Comparison of ENCODE assay signal across 10 cellular contexts in genomic region chr9:114363424-114363823, GRCh38. TPM values are rescaled to one million over a fixed set of nuclear protein-coding genes. Genes with fewer than 3 reads are reported as not detected.
DNase-seq lines count a peak whose midpoint lies in the region; ATAC-seq and TF ChIP-seq lines count a peak whose summit lies in the region.
"Had no signal": no experiment of that assay in that cellular context is flagged by ENCODE, and none has a peak within 500 bp of the region (broad histone marks: within the 10 kb centered on the region; RNA-seq: fewer than 3 reads in every experiment).

No MANE protein-coding gene starts in this region.

- dilution Hi-C loops in IMR-90 (cut with HindIII; ENCODE audit: low sequenced_read_pairs, unreplicated experiment): no loop called here

- peak overlapping the region; percentile 60 for H3K4me3 Mint-ChIP-seq in CD4-positive, alpha-beta T cell
- H3K4me3 Mint-ChIP-seq in activated T-helper 17 cell treated with anti-CD3 and anti-CD28 coated beads, Interleukin-2, amount 50 U/mL, for 72 hours: peak overlapping the region; percentile 77
- H3K4me3 Mint-ChIP-seq in natural killer cell treated with Interleukin-12 subunit alpha and Interleukin-12 subunit beta and Interleukin-15 and Interleukin-18, amount 100 ng/mL, for 72 hours: peak overlapping the region; percentile 78

- POLR2A ChIA-PET in CD4-positive, alpha-beta T cell (lab: Charles Lee): interaction anchor here (0.7 to 13.0 kb wide), 5 partner anchors 8 to 224 kb away, joined by 3 to 477 read pairs (median 5); partner anchors contain the start of genes AKNA and ATP6V1G1
- POLR2A ChIA-PET in IMR-90 (lab: Charles Lee; ENCODE audit: unreplicated experiment) (no interaction called here), HEK293T (lab: Yijun Ruan, JAX) (no interaction called here)

- H3K27me3 Mint-ChIP-seq in CD4-positive, alpha-beta T cell: no peaks in the 10 kb centered on the region
- H3K27me3 Mint-ChIP-seq in activated T-helper 17 cell treated with anti-CD3 and anti-CD28 coated beads, Interleukin-2, amount 50 U/mL, for 72 hours: no peaks in the 10 kb centered on the region
- H3K27me3 Mint-ChIP-seq in natural killer cell treated with Interleukin-12 subunit alpha and Interleukin-12 subunit beta and Interleukin-15 and Interleukin-18, amount 100 ng/mL, for 72 hours: no peaks in the 10 kb centered on the region

- no peak overlapping the region for H3K4me2 ChIP-seq in IMR-90 (ENCODE audit: low read depth, low read length)

- H3K18ac ChIP-seq in IMR-90 (ENCODE audit: low read depth, low read length): no peak overlapping the region; the same call in 1 of the 2 replicates

- peaks cover 60% of the 10 kb centered on the region for H3K36me3 ChIP-seq in IMR-90 (ENCODE audit: control insufficient read depth, insufficient read depth, low read length)

- no peak overlapping the region for H3K23ac ChIP-seq in IMR-90 (ENCODE audit: low read depth, low read length)

- H3K9me3 ChIP-seq in CD4-positive, alpha-beta T cell (ENCODE audit: control insufficient read depth, low read length): no peaks in the 10 kb centered on the region
- no peaks in the 10 kb centered on the region for H3K9me3 ChIP-seq in IMR-90 (ENCODE audit: control insufficient read depth, insufficient read depth, low read length)
- H3K9me3 ChIP-seq: prostate gland had no signal

- H4K20me1 ChIP-seq in IMR-90 (ENCODE audit: insufficient read depth, low read length): no peaks in the 10 kb centered on the region; the same call in 1 of the 2 replicates

- peak overlapping the region; percentile 83 for H3K27ac Mint-ChIP-seq in CD4-positive, alpha-beta T cell
- H3K27ac Mint-ChIP-seq in activated T-helper 17 cell treated with anti-CD3 and anti-CD28 coated beads, Interleukin-2, amount 50 U/mL, for 72 hours: peak overlapping the region; percentile 98
- peak overlapping the region; percentile 82 to 97 for H3K27ac Mint-ChIP-seq in natural killer cell treated with Interleukin-12 subunit alpha and Interleukin-12 subunit beta and Interleukin-15 and Interleukin-18, amount 100 ng/mL, for 72 hours

- no peaks in the 10 kb centered on the region for H3K9me3 Mint-ChIP-seq in CD4-positive, alpha-beta T cell
- no peaks in the 10 kb centered on the region for H3K9me3 Mint-ChIP-seq in activated T-helper 17 cell treated with anti-CD3 and anti-CD28 coated beads, Interleukin-2, amount 50 U/mL, for 72 hours
- no peaks in the 10 kb centered on the region for H3K9me3 Mint-ChIP-seq in natural killer cell treated with Interleukin-12 subunit alpha and Interleukin-12 subunit beta and Interleukin-15 and Interleukin-18, amount 100 ng/mL, for 72 hours

- no peak for TF ChIP-seq CTCF in CD4-positive, alpha-beta T cell (IDR thresholded peaks at IDR 0.05)
- TF ChIP-seq CTCF in IMR-90 (conservative IDR thresholded peaks at IDR 0.05; ENCODE audit: low read depth, low read length): no peak

- peak in 2 of 10 experiments; percentile 35 to 38 for DNase-seq in CD4-positive, alpha-beta T cell
- no peak for DNase-seq in IMR-90
- no peak for DNase-seq in natural killer cell treated with Interleukin-12 subunit alpha and Interleukin-12 subunit beta and Interleukin-15 and Interleukin-18, amount 100 ng/mL, for 72 hours (ENCODE audit: low spot score)
- DNase-seq in HEK293T (ENCODE audit: extremely low spot score): no peak
- no peak for DNase-seq in HUDEP-2 (lab: John Stamatoyannopoulos, UW; ENCODE audit: unreplicated experiment in 76 of 76)
- DNase-seq in retina: no peak

- peaks cover 2 to 3% of the 10 kb centered on the region in 2 experiments; a peak in 3 of 4 replicates for H3K79me1 ChIP-seq in IMR-90 (ENCODE audit: low read depth in 1 of 2, low read length in 2 of 2)

- H2BK120ac ChIP-seq in IMR-90 (ENCODE audit: low read depth, low read length): no peak overlapping the region

- no TSS peak for BruUV-seq in IMR-90 (replicated peaks; lab: Mats Ljungman, UMichigan)

- no peak overlapping the region for H2BK5ac ChIP-seq in IMR-90 (ENCODE audit: low read depth, low read length, poor library complexity, severe bottlenecking)

- H2BK15ac ChIP-seq in IMR-90 (ENCODE audit: low read depth, low read length): no peak overlapping the region

- WGBS in IMR-90 (ENCODE audit: extremely low coverage in 2 of 2, insufficient read length in 1 of 2), 2 experiments: no CpG with 5 or more reads among the region's 2 CpGs

- no peak for TF ChIP-seq POLR2A in IMR-90 (IDR thresholded peaks at IDR 0.05; ENCODE audit: low read depth, low read length)

- H4K91ac ChIP-seq in IMR-90 (ENCODE audit: insufficient read depth, low read depth, low read length): no peak overlapping the region; the same call in 1 of the 2 replicates

- H3K4me3 ChIP-seq in IMR-90 (ENCODE audit: insufficient read depth, low read depth, low read length): no peak overlapping the region
- H3K4me3 ChIP-seq: prostate gland had no signal

- H2AK5ac ChIP-seq in IMR-90 (ENCODE audit: low read depth, low read length): peak overlapping the region; percentile 21; the same call in 1 of the 2 replicates

- no peak overlapping the region for H4K8ac ChIP-seq in IMR-90 (ENCODE audit: low read depth in 2 of 2, low read length in 2 of 2)

- peak; percentile 58 for ATAC-seq in CD4-positive, alpha-beta T cell (ENCODE audit: poor library complexity)
- ATAC-seq in IMR-90 (ENCODE audit: low read depth) (no peak), GM18861 (IDR thresholded peaks at IDR 0.05; ENCODE audit: unreplicated experiment) (no peak)
- peak; percentile 60 for ATAC-seq in activated T-helper 17 cell treated with anti-CD3 and anti-CD28 coated beads, Interleukin-2, amount 50 U/mL, for 72 hours (replicated peaks)
- peak in 1 of 2 donors; percentile 43 for ATAC-seq in natural killer cell treated with Interleukin-12 subunit alpha and Interleukin-12 subunit beta and Interleukin-15 and Interleukin-18, amount 100 ng/mL, for 72 hours

- peak overlapping the region; percentile 62 for H3K27ac ChIP-seq in CD4-positive, alpha-beta T cell (ENCODE audit: low read depth, low read length)
- H3K27ac ChIP-seq in IMR-90 (ENCODE audit: insufficient read depth, low read length): no peak overlapping the region
- H3K27ac ChIP-seq: prostate gland had no signal

- H3K4me1 Mint-ChIP-seq in CD4-positive, alpha-beta T cell (ENCODE audit: low read depth): peaks cover 90% of the 10 kb centered on the region
- H3K4me1 Mint-ChIP-seq in activated T-helper 17 cell treated with anti-CD3 and anti-CD28 coated beads, Interleukin-2, amount 50 U/mL, for 72 hours: peaks cover 57% of the 10 kb centered on the region
- H3K4me1 Mint-ChIP-seq in natural killer cell treated with Interleukin-12 subunit alpha and Interleukin-12 subunit beta and Interleukin-15 and Interleukin-18, amount 100 ng/mL, for 72 hours (ENCODE audit: low read depth in 2 of 2): peaks cover 69% of the 10 kb centered on the region in 2 donors

- intact Hi-C loops in CD4-positive, alpha-beta T cell (cut with DNase I, micrococcal nuclease): loop anchor here (1.0 to 5.0 kb wide), 2 partner anchors 10 to 34 kb away; no protein-coding TSS in a partner anchor
- intact Hi-C loops in IMR-90 (cut with micrococcal nuclease): no loop called here

- peak overlapping the region; percentile 36; the same call in 1 of the 2 replicates for H2BK20ac ChIP-seq in IMR-90 (ENCODE audit: low read depth, low read length)

- H3K56ac ChIP-seq in IMR-90 (ENCODE audit: extremely low read depth, insufficient read depth, low read length): no peak overlapping the region

- no peak overlapping the region for H4K5ac ChIP-seq in IMR-90 (ENCODE audit: low read depth, low read length)

- H3K4me1 ChIP-seq in IMR-90 (ENCODE audit: control insufficient read depth, insufficient read depth, low read length): peaks cover 16% of the 10 kb centered on the region
- H3K4me1 ChIP-seq: prostate gland had no signal

- peak overlapping the region; percentile 36; the same call in 1 of the 2 replicates for H3K14ac ChIP-seq in IMR-90 (replicated peaks; ENCODE audit: low read depth, low read length)

- no peaks in the 10 kb centered on the region for H3K27me3 ChIP-seq in CD4-positive, alpha-beta T cell (ENCODE audit: control insufficient read depth, insufficient read depth, low read length)
- no peaks in the 10 kb centered on the region for H3K27me3 ChIP-seq in IMR-90 (ENCODE audit: control insufficient read depth, insufficient read depth, low read length)

- CTCF ChIA-PET in CD4-positive, alpha-beta T cell (lab: Charles Lee): interaction anchor here (1.1 to 1.4 kb wide), 4 partner anchors 13 to 30 kb away, joined by 3 to 4 read pairs (median 4); no protein-coding TSS in a partner anchor
- CTCF ChIA-PET in IMR-90 (lab: Yijun Ruan, JAX): interaction anchor here (0.8 kb wide), 1 partner anchor 256 kb away, joined by 3 read pairs; no protein-coding TSS in a partner anchor
- CTCF ChIA-PET in HEK293T (lab: Yijun Ruan, JAX): interaction anchor here (0.9 kb wide), 1 partner anchor 24 kb away, joined by 3 read pairs; no protein-coding TSS in a partner anchor

- H3K4ac ChIP-seq in IMR-90 (ENCODE audit: low read depth, low read length): peak overlapping the region; percentile 24

- H3K36me3 Mint-ChIP-seq in CD4-positive, alpha-beta T cell (ENCODE audit: low read depth): peaks cover 100% of the 10 kb centered on the region
- peaks cover 100% of the 10 kb centered on the region for H3K36me3 Mint-ChIP-seq in activated T-helper 17 cell treated with anti-CD3 and anti-CD28 coated beads, Interleukin-2, amount 50 U/mL, for 72 hours (ENCODE audit: low read depth)
- H3K36me3 Mint-ChIP-seq in natural killer cell treated with Interleukin-12 subunit alpha and Interleukin-12 subunit beta and Interleukin-15 and Interleukin-18, amount 100 ng/mL, for 72 hours: peaks cover 47% of the 10 kb centered on the region

- H2AK9ac ChIP-seq in IMR-90 (replicated peaks; ENCODE audit: low read depth, low read length, poor library complexity): no peak overlapping the region

- no peak overlapping the region for H3K9ac ChIP-seq in IMR-90 (ENCODE audit: low read depth, low read length)

- H3K9me1 ChIP-seq in IMR-90 (ENCODE audit: insufficient read depth, low read length): peaks cover 16% of the 10 kb centered on the region

- no peak overlapping the region for H2AFZ ChIP-seq in IMR-90 (replicated peaks; ENCODE audit: low read length, poor library complexity)

- in situ Hi-C loops in IMR-90 (cut with MboI; ENCODE audit: low sequenced_read_pairs): no loop called here

- TF ChIP-seq RAD21 in IMR-90 (IDR thresholded peaks at IDR 0.05; ENCODE audit: low read length): no peak

RNA-seq across cellular contexts. Expression of gene AKNA, which starts 24.4 kb away (rescaled TPM):
- total RNA-seq in CD4-positive, alpha-beta T cell: 100 to 1,000 TPM; 247 to 258 TPM
- total RNA-seq in IMR-90 (2012; rRNA removed): 2.7 and 2.8 TPM in 2 replicates
- polyA plus RNA-seq in IMR-90 (2012; rRNA removed): 7.2 and 7.3 TPM in 2 replicates
- 1.3 and 5.9 TPM in 2 replicates for polyA plus RNA-seq in IMR-90 (2012; cell fraction: cytosol; rRNA removed)
- polyA plus RNA-seq in IMR-90 (2012; cell fraction: nucleus; rRNA removed; ENCODE audit: low replicate concordance): 23.5 and 29.0 TPM in 2 replicates
- total RNA-seq in activated T-helper 17 cell treated with anti-CD3 and anti-CD28 coated beads, Interleukin-2, amount 50 U/mL, for 72 hours: 100 to 1,000 TPM; 169 to 184 TPM
- total RNA-seq in natural killer cell treated with Interleukin-12 subunit alpha and Interleukin-12 subunit beta and Interleukin-15 and Interleukin-18, amount 100 ng/mL, for 72 hours: 100 to 1,000 TPM; 332 to 469 TPM

RNA-seq across cellular contexts. Expression of gene ORM2, which starts 33.8 kb away (rescaled TPM):
- total RNA-seq in CD4-positive, alpha-beta T cell: not detected
- total RNA-seq in IMR-90 (2012; rRNA removed): not detected in 2 replicates
- not detected in 2 replicates for polyA plus RNA-seq in IMR-90 (2012; rRNA removed)
- not detected in 2 replicates for polyA plus RNA-seq in IMR-90 (2012; cell fraction: cytosol; rRNA removed)
- not detected in 2 replicates for polyA plus RNA-seq in IMR-90 (2012; cell fraction: nucleus; rRNA removed; ENCODE audit: low replicate concordance)
- total RNA-seq in activated T-helper 17 cell treated with anti-CD3 and anti-CD28 coated beads, Interleukin-2, amount 50 U/mL, for 72 hours: not detected
- not detected for total RNA-seq in natural killer cell treated with Interleukin-12 subunit alpha and Interleukin-12 subunit beta and Interleukin-15 and Interleukin-18, amount 100 ng/mL, for 72 hours
- total RNA-seq: T-helper 2 cell treated with Interferon-gamma antibody and Interleukin-4, amounts not matched to agents 100 ng/mL and 5 ng/mL, for 36 hours had no signal

RNA-seq across cellular contexts. Expression of gene ORM1, which starts 40.5 kb away (rescaled TPM):
- not detected for total RNA-seq in CD4-positive, alpha-beta T cell
- 0.18 TPM in 1 of 2 replicates, not detected in the other for total RNA-seq in IMR-90 (2012; rRNA removed)
- polyA plus RNA-seq in IMR-90 (2012; rRNA removed): 0.30 TPM in 1 of 2 replicates, not detected in the other
- 0.11 and 0.26 TPM in 2 replicates for polyA plus RNA-seq in IMR-90 (2012; cell fraction: cytosol; rRNA removed)
- 0.11 TPM in 1 of 2 replicates, not detected in the other for polyA plus RNA-seq in IMR-90 (2012; cell fraction: nucleus; rRNA removed; ENCODE audit: low replicate concordance)
- total RNA-seq in activated T-helper 17 cell treated with anti-CD3 and anti-CD28 coated beads, Interleukin-2, amount 50 U/mL, for 72 hours: not detected
- total RNA-seq in natural killer cell treated with Interleukin-12 subunit alpha and Interleukin-12 subunit beta and Interleukin-15 and Interleukin-18, amount 100 ng/mL, for 72 hours: not detected
- total RNA-seq: prostate gland; T-helper 2 cell treated with Interferon-gamma antibody and Interleukin-4, amounts not matched to agents 100 ng/mL and 5 ng/mL, for 36 hours had no signal

Comparison
In these comparisons a context has a peak if more than half of its experiments do, and no peak if none do; other contexts are left out.
1. ATAC-seq: peak in CD4-positive, alpha-beta T cell (single experiment) and activated T-helper 17 cell treated with anti-CD3 and anti-CD28 coated beads, Interleukin-2, amount 50 U/mL, for 72 hours (single experiment); none in IMR-90 (single experiment) and GM18861 (single experiment).
2. RNA of gene AKNA, which starts 24.4 kb away (total RNA-seq): 332 to 469 TPM in natural killer cell treated with Interleukin-12 subunit alpha and Interleukin-12 subunit beta and Interleukin-15 and Interleukin-18, amount 100 ng/mL, for 72 hours, 247 to 258 TPM in CD4-positive, alpha-beta T cell and 169 to 184 TPM in activated T-helper 17 cell treated with anti-CD3 and anti-CD28 coated beads, Interleukin-2, amount 50 U/mL, for 72 hours; 2.7 to 2.8 TPM in IMR-90; every median in the first group is over 10 times any median in the second.
3. Peak in every context shown above with its lines, with median percentiles within 50 percentile points of each other: H3K27ac Mint-ChIP-seq and H3K4me3 Mint-ChIP-seq.